Comparison of ENCODE assay signal across 1 cellular context in the genomic region with DNA sequence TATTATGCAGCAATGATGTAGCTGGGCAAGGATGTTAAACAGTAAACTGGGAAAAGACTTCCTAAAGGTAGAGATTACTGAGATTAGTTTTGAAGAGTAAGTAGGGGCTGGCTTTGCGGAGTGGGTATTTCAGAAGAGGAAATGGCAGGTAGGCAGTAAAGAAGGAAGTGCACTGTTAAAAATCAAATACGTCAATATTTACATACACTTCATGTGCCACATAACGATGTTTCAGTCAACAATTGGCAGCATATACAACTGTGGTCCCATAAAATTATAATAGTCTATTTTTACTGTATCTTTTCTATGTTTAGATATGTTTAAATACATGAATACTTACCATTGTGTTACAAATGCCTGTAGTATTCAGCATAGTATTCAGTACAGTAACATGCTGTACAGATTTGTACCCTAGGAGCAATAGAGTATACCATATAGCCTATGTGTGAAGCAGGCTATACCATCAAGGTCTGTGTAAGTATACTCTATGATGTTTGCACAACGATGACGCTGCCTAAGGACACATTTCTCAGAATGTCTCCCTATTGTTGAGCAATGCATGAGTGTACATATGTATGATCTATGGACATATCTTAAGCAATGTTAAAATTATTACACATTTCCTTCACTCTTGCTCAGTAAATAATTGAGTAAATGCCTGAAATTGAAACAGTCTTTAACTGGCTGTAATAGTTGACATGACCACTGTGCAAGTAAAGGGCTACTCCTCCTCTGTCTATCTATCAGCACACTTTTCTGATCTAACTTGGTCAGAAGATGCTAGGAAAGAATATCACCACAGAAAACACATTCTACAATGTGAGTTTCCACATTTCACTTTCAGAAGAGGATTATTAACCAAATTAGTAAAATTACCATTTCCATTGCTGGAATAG.
TF ChIP-seq lines count a peak whose summit lies in the region.

No MANE protein-coding gene starts in this region.

TF ChIP-seq in HepG2, 621 proteins besides CTCF, POLR2A, EP300 and RAD21 (continued from another document and continues in another):
- TF ChIP-seq, protein P1, sequence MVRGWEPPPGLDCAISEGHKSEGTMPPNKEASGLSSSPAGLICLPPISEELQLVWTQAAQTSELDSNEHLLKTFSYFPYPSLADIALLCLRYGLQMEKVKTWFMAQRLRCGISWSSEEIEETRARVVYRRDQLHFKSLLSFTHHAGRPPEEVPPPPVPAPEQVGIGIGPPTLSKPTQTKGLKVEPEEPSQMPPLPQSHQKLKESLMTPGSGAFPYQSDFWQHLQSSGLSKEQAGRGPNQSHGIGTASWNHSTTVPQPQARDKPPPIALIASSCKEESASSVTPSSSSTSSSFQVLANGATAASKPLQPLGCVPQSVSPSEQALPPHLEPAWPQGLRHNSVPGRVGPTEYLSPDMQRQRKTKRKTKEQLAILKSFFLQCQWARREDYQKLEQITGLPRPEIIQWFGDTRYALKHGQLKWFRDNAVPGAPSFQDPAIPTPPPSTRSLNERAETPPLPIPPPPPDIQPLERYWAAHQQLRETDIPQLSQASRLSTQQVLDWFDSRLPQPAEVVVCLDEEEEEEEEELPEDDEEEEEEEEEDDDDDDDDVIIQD (CRISPR knock-in tag; IDR thresholded peaks at IDR 0.05; ENCODE audit: low read depth) = 0 out of 2 replicates have a peak, but pooled peaks have one; percentile 13
- TF ChIP-seq, protein P2, sequence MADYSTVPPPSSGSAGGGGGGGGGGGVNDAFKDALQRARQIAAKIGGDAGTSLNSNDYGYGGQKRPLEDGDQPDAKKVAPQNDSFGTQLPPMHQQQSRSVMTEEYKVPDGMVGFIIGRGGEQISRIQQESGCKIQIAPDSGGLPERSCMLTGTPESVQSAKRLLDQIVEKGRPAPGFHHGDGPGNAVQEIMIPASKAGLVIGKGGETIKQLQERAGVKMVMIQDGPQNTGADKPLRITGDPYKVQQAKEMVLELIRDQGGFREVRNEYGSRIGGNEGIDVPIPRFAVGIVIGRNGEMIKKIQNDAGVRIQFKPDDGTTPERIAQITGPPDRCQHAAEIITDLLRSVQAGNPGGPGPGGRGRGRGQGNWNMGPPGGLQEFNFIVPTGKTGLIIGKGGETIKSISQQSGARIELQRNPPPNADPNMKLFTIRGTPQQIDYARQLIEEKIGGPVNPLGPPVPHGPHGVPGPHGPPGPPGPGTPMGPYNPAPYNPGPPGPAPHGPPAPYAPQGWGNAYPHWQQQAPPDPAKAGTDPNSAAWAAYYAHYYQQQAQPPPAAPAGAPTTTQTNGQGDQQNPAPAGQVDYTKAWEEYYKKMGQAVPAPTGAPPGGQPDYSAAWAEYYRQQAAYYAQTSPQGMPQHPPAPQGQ (CRISPR knock-in tag; IDR thresholded peaks at IDR 0.05; ENCODE audit: borderline replicate concordance) = no peak
- TF ChIP-seq HMG20A (CRISPR knock-in tag; IDR thresholded peaks at IDR 0.05; ENCODE audit: borderline replicate concordance) = peak; percentile 14; the same call in 1 of the 2 replicates
- no peak for TF ChIP-seq ATRX (CRISPR knock-in tag; IDR thresholded peaks at IDR 0.05; ENCODE audit: borderline replicate concordance)
- TF ChIP-seq MIER3 (CRISPR knock-in tag; IDR thresholded peaks at IDR 0.05; ENCODE audit: borderline replicate concordance) = no peak; the same call in 1 of the 2 replicates
- no peak for TF ChIP-seq TCF7L2 (IDR thresholded peaks at IDR 0.05; ENCODE audit: low read depth, low read length)
- TF ChIP-seq SIN3B (IDR thresholded peaks at IDR 0.05; ENCODE audit: low read length) = no peak
- no peak for TF ChIP-seq SIN3A (IDR thresholded peaks at IDR 0.05; ENCODE audit: borderline replicate concordance, low read depth, low read length)
- TF ChIP-seq, protein P3, sequence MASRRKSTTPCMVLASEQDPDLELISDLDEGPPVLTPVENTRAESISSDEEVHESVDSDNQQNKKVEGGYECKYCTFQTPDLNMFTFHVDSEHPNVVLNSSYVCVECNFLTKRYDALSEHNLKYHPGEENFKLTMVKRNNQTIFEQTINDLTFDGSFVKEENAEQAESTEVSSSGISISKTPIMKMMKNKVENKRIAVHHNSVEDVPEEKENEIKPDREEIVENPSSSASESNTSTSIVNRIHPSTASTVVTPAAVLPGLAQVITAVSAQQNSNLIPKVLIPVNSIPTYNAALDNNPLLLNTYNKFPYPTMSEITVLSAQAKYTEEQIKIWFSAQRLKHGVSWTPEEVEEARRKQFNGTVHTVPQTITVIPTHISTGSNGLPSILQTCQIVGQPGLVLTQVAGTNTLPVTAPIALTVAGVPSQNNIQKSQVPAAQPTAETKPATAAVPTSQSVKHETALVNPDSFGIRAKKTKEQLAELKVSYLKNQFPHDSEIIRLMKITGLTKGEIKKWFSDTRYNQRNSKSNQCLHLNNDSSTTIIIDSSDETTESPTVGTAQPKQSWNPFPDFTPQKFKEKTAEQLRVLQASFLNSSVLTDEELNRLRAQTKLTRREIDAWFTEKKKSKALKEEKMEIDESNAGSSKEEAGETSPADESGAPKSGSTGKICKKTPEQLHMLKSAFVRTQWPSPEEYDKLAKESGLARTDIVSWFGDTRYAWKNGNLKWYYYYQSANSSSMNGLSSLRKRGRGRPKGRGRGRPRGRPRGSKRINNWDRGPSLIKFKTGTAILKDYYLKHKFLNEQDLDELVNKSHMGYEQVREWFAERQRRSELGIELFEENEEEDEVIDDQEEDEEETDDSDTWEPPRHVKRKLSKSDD (CRISPR knock-in tag; IDR thresholded peaks at IDR 0.05; ENCODE audit: low read depth) = no peak
- TF ChIP-seq, protein P4, sequence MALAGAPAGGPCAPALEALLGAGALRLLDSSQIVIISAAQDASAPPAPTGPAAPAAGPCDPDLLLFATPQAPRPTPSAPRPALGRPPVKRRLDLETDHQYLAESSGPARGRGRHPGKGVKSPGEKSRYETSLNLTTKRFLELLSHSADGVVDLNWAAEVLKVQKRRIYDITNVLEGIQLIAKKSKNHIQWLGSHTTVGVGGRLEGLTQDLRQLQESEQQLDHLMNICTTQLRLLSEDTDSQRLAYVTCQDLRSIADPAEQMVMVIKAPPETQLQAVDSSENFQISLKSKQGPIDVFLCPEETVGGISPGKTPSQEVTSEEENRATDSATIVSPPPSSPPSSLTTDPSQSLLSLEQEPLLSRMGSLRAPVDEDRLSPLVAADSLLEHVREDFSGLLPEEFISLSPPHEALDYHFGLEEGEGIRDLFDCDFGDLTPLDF (CRISPR knock-in tag; IDR thresholded peaks at IDR 0.05) = no peak
- TF ChIP-seq, protein P5, sequence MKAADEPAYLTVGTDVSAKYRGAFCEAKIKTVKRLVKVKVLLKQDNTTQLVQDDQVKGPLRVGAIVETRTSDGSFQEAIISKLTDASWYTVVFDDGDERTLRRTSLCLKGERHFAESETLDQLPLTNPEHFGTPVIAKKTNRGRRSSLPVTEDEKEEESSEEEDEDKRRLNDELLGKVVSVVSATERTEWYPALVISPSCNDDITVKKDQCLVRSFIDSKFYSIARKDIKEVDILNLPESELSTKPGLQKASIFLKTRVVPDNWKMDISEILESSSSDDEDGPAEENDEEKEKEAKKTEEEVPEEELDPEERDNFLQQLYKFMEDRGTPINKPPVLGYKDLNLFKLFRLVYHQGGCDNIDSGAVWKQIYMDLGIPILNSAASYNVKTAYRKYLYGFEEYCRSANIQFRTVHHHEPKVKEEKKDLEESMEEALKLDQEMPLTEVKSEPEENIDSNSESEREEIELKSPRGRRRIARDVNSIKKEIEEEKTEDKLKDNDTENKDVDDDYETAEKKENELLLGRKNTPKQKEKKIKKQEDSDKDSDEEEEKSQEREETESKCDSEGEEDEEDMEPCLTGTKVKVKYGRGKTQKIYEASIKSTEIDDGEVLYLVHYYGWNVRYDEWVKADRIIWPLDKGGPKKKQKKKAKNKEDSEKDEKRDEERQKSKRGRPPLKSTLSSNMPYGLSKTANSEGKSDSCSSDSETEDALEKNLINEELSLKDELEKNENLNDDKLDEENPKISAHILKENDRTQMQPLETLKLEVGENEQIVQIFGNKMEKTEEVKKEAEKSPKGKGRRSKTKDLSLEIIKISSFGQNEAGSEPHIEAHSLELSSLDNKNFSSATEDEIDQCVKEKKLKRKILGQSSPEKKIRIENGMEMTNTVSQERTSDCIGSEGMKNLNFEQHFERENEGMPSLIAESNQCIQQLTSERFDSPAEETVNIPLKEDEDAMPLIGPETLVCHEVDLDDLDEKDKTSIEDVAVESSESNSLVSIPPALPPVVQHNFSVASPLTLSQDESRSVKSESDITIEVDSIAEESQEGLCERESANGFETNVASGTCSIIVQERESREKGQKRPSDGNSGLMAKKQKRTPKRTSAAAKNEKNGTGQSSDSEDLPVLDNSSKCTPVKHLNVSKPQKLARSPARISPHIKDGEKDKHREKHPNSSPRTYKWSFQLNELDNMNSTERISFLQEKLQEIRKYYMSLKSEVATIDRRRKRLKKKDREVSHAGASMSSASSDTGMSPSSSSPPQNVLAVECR (CRISPR knock-in tag; IDR thresholded peaks at IDR 0.05; ENCODE audit: borderline replicate concordance) = no peak
- no peak for TF ChIP-seq SUZ12 (IDR thresholded peaks at IDR 0.05; ENCODE audit: low read depth, low read length)
- TF ChIP-seq SOX6 (IDR thresholded peaks at IDR 0.05) = no peak
- TF ChIP-seq SOX6 (CRISPR knock-in tag; IDR thresholded peaks at IDR 0.05) = peak; percentile 45; the same call in 1 of the 2 replicates
- no peak for TF ChIP-seq HDAC6 (IDR thresholded peaks at IDR 0.05; ENCODE audit: low read depth, low read length)
- TF ChIP-seq, protein P6, sequence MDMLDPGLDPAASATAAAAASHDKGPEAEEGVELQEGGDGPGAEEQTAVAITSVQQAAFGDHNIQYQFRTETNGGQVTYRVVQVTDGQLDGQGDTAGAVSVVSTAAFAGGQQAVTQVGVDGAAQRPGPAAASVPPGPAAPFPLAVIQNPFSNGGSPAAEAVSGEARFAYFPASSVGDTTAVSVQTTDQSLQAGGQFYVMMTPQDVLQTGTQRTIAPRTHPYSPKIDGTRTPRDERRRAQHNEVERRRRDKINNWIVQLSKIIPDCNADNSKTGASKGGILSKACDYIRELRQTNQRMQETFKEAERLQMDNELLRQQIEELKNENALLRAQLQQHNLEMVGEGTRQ (IDR thresholded peaks at IDR 0.05; ENCODE audit: low read depth, low read length) = no peak
- TF ChIP-seq, protein P6 (CRISPR knock-in tag; IDR thresholded peaks at IDR 0.05; ENCODE audit: borderline replicate concordance) = no peak
- no peak for TF ChIP-seq MYC (CRISPR knock-in tag; IDR thresholded peaks at IDR 0.05; ENCODE audit: borderline replicate concordance)
- TF ChIP-seq CHD2 (IDR thresholded peaks at IDR 0.05; ENCODE audit: low read depth, low read length) = no peak
- no peak for TF ChIP-seq GABPA (IDR thresholded peaks at IDR 0.05; ENCODE audit: low read depth, low read length)
- no peak for TF ChIP-seq GABPA (CRISPR knock-in tag; IDR thresholded peaks at IDR 0.05; ENCODE audit: low read depth)
- no peak for TF ChIP-seq CBX1 (IDR thresholded peaks at IDR 0.05; ENCODE audit: low read depth)
- no peak for TF ChIP-seq ZNF879 (CRISPR knock-in tag; IDR thresholded peaks at IDR 0.05)
- TF ChIP-seq, protein P7, sequence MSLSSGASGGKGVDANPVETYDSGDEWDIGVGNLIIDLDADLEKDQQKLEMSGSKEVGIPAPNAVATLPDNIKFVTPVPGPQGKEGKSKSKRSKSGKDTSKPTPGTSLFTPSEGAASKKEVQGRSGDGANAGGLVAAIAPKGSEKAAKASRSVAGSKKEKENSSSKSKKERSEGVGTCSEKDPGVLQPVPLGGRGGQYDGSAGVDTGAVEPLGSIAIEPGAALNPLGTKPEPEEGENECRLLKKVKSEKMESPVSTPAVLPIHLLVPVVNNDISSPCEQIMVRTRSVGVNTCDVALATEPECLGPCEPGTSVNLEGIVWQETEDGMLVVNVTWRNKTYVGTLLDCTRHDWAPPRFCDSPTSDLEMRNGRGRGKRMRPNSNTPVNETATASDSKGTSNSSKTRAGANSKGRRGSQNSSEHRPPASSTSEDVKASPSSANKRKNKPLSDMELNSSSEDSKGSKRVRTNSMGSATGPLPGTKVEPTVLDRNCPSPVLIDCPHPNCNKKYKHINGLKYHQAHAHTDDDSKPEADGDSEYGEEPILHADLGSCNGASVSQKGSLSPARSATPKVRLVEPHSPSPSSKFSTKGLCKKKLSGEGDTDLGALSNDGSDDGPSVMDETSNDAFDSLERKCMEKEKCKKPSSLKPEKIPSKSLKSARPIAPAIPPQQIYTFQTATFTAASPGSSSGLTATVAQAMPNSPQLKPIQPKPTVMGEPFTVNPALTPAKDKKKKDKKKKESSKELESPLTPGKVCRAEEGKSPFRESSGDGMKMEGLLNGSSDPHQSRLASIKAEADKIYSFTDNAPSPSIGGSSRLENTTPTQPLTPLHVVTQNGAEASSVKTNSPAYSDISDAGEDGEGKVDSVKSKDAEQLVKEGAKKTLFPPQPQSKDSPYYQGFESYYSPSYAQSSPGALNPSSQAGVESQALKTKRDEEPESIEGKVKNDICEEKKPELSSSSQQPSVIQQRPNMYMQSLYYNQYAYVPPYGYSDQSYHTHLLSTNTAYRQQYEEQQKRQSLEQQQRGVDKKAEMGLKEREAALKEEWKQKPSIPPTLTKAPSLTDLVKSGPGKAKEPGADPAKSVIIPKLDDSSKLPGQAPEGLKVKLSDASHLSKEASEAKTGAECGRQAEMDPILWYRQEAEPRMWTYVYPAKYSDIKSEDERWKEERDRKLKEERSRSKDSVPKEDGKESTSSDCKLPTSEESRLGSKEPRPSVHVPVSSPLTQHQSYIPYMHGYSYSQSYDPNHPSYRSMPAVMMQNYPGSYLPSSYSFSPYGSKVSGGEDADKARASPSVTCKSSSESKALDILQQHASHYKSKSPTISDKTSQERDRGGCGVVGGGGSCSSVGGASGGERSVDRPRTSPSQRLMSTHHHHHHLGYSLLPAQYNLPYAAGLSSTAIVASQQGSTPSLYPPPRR (CRISPR knock-in tag; IDR thresholded peaks at IDR 0.05; ENCODE audit: borderline replicate concordance) = peak; percentile 23; the same call in 1 of the 2 replicates
- peak; percentile 66 for TF ChIP-seq JUN (CRISPR knock-in tag; IDR thresholded peaks at IDR 0.05)
- TF ChIP-seq, protein P8, sequence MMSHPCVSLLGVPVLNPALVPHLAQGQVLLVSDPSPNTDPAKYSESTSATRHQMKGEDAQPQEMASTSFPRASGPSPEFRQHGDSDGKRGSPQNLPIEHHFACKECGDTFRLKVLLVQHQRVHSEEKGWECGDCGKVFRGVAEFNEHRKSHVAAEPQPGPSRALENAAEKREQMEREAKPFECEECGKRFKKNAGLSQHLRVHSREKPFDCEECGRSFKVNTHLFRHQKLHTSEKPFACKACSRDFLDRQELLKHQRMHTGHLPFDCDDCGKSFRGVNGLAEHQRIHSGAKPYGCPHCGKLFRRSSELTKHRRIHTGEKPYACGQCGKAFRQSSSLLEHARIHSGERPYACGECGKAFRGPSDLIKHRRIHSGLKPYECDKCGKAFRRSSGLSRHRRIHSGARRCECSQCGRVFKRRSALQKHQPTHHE (CRISPR knock-in tag; IDR thresholded peaks at IDR 0.05; ENCODE audit: borderline replicate concordance) = no peak
- peak; percentile 95 for TF ChIP-seq CEBPB (IDR thresholded peaks at IDR 0.05; ENCODE audit: borderline replicate concordance, low read depth, low read length)
- TF ChIP-seq, protein P9, sequence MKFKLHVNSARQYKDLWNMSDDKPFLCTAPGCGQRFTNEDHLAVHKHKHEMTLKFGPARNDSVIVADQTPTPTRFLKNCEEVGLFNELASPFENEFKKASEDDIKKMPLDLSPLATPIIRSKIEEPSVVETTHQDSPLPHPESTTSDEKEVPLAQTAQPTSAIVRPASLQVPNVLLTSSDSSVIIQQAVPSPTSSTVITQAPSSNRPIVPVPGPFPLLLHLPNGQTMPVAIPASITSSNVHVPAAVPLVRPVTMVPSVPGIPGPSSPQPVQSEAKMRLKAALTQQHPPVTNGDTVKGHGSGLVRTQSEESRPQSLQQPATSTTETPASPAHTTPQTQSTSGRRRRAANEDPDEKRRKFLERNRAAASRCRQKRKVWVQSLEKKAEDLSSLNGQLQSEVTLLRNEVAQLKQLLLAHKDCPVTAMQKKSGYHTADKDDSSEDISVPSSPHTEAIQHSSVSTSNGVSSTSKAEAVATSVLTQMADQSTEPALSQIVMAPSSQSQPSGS (CRISPR knock-in tag; IDR thresholded peaks at IDR 0.05) = 0 out of 2 replicates have a peak, but pooled peaks have one; percentile 36
